Comparison of ENCODE assay signal across 25 cellular contexts in genomic region chr13:49651775-49652690, GRCh38. TPM values are rescaled to one million over a fixed set of nuclear protein-coding genes. Genes with fewer than 3 reads are reported as not detected.
DNase-seq lines count a peak whose midpoint lies in the region; ATAC-seq and TF ChIP-seq lines count a peak whose summit lies in the region.
"Had no signal": no experiment of that assay in that cellular context is flagged by ENCODE, and none has a peak within 500 bp of the region (broad histone marks: within the 10 kb centered on the region; RNA-seq: fewer than 3 reads in every experiment).

No MANE protein-coding gene starts in this region.

- H4K20me1 ChIP-seq in BLaER1 treated with 17β-estradiol and CSF1 and Interleukin-3, amounts not matched to agents 10 nM and 100 nM, result no peaks in the 10 kb centered on the region
- H4K20me1 ChIP-seq in HCT116 (ENCODE audit: insufficient read depth), result no peaks in the 10 kb centered on the region

- intact Hi-C loops in HCT116 (cut with micrococcal nuclease) (loop anchor here (1.0 to 5.0 kb wide), 2 partner anchors 196 to 1420 kb away; no protein-coding TSS in a partner anchor), esophagus squamous epithelium (cut with DNase I) (loop anchor here (10.0 kb wide), 1 partner anchor 193 kb away; no protein-coding TSS in a partner anchor)

- no peaks in the 10 kb centered on the region for H3K27me3 ChIP-seq in BLaER1 treated with 17β-estradiol and CSF1 and Interleukin-3, amounts not matched to agents 10 nM and 100 nM
- no peaks in the 10 kb centered on the region for H3K27me3 ChIP-seq in HCT116 (ENCODE audit: insufficient read depth, low read length)
- H3K27me3 ChIP-seq in esophagus squamous epithelium, result no peaks in the 10 kb centered on the region
- H3K27me3 ChIP-seq: brain microvascular endothelial cell, esophagus muscularis mucosa, foreskin keratinocyte, Peyer's patch, suprapubic skin had no signal

- no peaks in the 10 kb centered on the region for H3K9me2 ChIP-seq in HCT116 (ENCODE audit: insufficient read depth)

- no peak for TF ChIP-seq CTCF in HCT116 (IDR thresholded peaks at IDR 0.05 in 2 of 3, conservative IDR thresholded peaks at IDR 0.05 in 1 of 3; ENCODE audit: borderline replicate concordance in 1 of 3, insufficient read depth in 1 of 3, low read depth in 2 of 3, low read length in 2 of 3)
- TF ChIP-seq CTCF in nephron progenitor cell (IDR thresholded peaks at IDR 0.05), result no peak
- TF ChIP-seq CTCF in esophagus squamous epithelium (IDR thresholded peaks at IDR 0.05), result no peak

- H3K27me3 Mint-ChIP-seq in nephron progenitor cell (ENCODE audit: low read depth, poor library complexity), result peaks cover 2% of the 10 kb centered on the region
- H3K27me3 Mint-ChIP-seq in stimulated activated naive CD8-positive, alpha-beta T cell treated with anti-CD3 and anti-CD28 coated beads, Interleukin-15, amount 100 ng/mL, for 72 hours, result no peaks in the 10 kb centered on the region
- H3K27me3 Mint-ChIP-seq: activated CD4-positive, alpha-beta T cell treated with anti-CD3 and anti-CD28 coated beads, Interleukin-2, amount 10 ng/mL, durations not matched to agents 24 days and 14 days; activated naive CD4-positive, alpha-beta T cell treated with anti-CD3 and anti-CD28 coated beads, Interleukin-2, amount 50 U/mL, for 24 hours; naive thymus-derived CD8-positive, alpha-beta T cell had no signal

- peak overlapping the region; percentile 69 for H3K27ac Mint-ChIP-seq in nephron progenitor cell
- no peak overlapping the region for H3K27ac Mint-ChIP-seq in stimulated activated naive CD8-positive, alpha-beta T cell treated with anti-CD3 and anti-CD28 coated beads, Interleukin-15, amount 100 ng/mL, for 72 hours
- H3K27ac Mint-ChIP-seq: activated CD4-positive, alpha-beta T cell treated with anti-CD3 and anti-CD28 coated beads, Interleukin-2, amount 10 ng/mL, durations not matched to agents 24 days and 14 days; activated naive CD4-positive, alpha-beta T cell treated with anti-CD3 and anti-CD28 coated beads, Interleukin-2, amount 50 U/mL, for 24 hours; activated T-helper 2 cell treated with anti-CD3 and anti-CD28 coated beads, Interferon-gamma antibody, Interleukin-2, Interleukin-4, amounts not matched to agents 10 μg/mL and 5 μg/mL and 100 μg/mL, durations not matched to agents 14 hours and 24 hours and 36 hours; H9 had no signal

- H3K27ac ChIP-seq in BLaER1 treated with 17β-estradiol and CSF1 and Interleukin-3, amounts not matched to agents 10 nM and 100 nM, result peak overlapping the region in 3 of 11 experiments; percentile 29 to 55 (median 42); a peak in 6 of 22 replicates
- H3K27ac ChIP-seq in HCT116 (ENCODE audit: low read depth, low read length) (no peak overlapping the region), esophagus squamous epithelium (no peak overlapping the region)
- H3K27ac ChIP-seq: brain microvascular endothelial cell, esophagus muscularis mucosa, foreskin keratinocyte, Peyer's patch, skin epidermis, suprapubic skin had no signal

- no peak overlapping the region for H2AFZ ChIP-seq in HCT116 (ENCODE audit: low read depth, low read length, poor library complexity, severe bottlenecking)

- H3K36me3 ChIP-seq in BLaER1 treated with 17β-estradiol and CSF1 and Interleukin-3, amounts not matched to agents 10 nM and 100 nM, result peaks cover 0 to 17% (median 6%) of the 10 kb centered on the region in 11 experiments; a peak in 13 of 22 replicates
- no peaks in the 10 kb centered on the region for H3K36me3 ChIP-seq in HCT116 (ENCODE audit: control insufficient read depth in 1 of 2, insufficient read depth in 2 of 2, low read length in 2 of 2)
- H3K36me3 ChIP-seq in esophagus squamous epithelium, result no peaks in the 10 kb centered on the region
- H3K36me3 ChIP-seq: brain microvascular endothelial cell, esophagus muscularis mucosa, Peyer's patch, suprapubic skin had no signal

- no peak overlapping the region for H3K4me3 ChIP-seq in BLaER1 treated with 17β-estradiol and CSF1 and Interleukin-3, amounts not matched to agents 10 nM and 100 nM
- H3K4me3 ChIP-seq in HCT116 (replicated peaks in 1 of 2; ENCODE audit: low read depth in 1 of 2, low read length in 2 of 2) (no peak overlapping the region), esophagus squamous epithelium (no peak overlapping the region)
- H3K4me3 ChIP-seq: esophagus muscularis mucosa, Peyer's patch, skin epidermis, suprapubic skin had no signal

- H3K79me2 ChIP-seq in HCT116 (ENCODE audit: insufficient read depth, low read length), result no peaks in the 10 kb centered on the region

- CTCF ChIA-PET in HCT116 (lab: Charles Lee), result interaction anchor here (1.1 to 1.6 kb wide), 2 partner anchors 9 to 31 kb away, joined by 3 read pairs; no protein-coding TSS in a partner anchor

- H3K9ac ChIP-seq in BLaER1 treated with 17β-estradiol and CSF1 and Interleukin-3, amounts not matched to agents 10 nM and 100 nM, result peak overlapping the region in 1 of 11 experiments; percentile 36; a peak in 2 of 22 replicates
- H3K9ac ChIP-seq in HCT116 (ENCODE audit: low read length), result no peak overlapping the region

- no peak for TF ChIP-seq POLR2A in HCT116 (IDR thresholded peaks at IDR 0.05; ENCODE audit: borderline replicate concordance, extremely low read depth, insufficient read depth, insufficient read length)
- no peak for TF ChIP-seq POLR2A in esophagus squamous epithelium (IDR thresholded peaks at IDR 0.05)

- no peaks in the 10 kb centered on the region for H3K9me3 Mint-ChIP-seq in nephron progenitor cell
- no peaks in the 10 kb centered on the region for H3K9me3 Mint-ChIP-seq in stimulated activated naive CD8-positive, alpha-beta T cell treated with anti-CD3 and anti-CD28 coated beads, Interleukin-15, amount 100 ng/mL, for 72 hours
- H3K9me3 Mint-ChIP-seq: activated CD4-positive, alpha-beta T cell treated with anti-CD3 and anti-CD28 coated beads, Interleukin-2, amount 10 ng/mL, durations not matched to agents 24 days and 14 days; activated naive CD4-positive, alpha-beta T cell treated with anti-CD3 and anti-CD28 coated beads, Interleukin-2, amount 50 U/mL, for 24 hours; activated T-helper 2 cell treated with anti-CD3 and anti-CD28 coated beads, Interferon-gamma antibody, Interleukin-2, Interleukin-4, amounts not matched to agents 10 μg/mL and 5 μg/mL and 100 μg/mL, durations not matched to agents 14 hours and 24 hours and 36 hours; CD14-positive monocyte; H9; naive thymus-derived CD8-positive, alpha-beta T cell had no signal

- H3K9me3 ChIP-seq in BLaER1 treated with 17β-estradiol and CSF1 and Interleukin-3, amounts not matched to agents 10 nM and 100 nM (replicated peaks in 1 of 11), result no peaks in the 10 kb centered on the region
- no peaks in the 10 kb centered on the region for H3K9me3 ChIP-seq in HCT116 (ENCODE audit: control insufficient read depth in 1 of 2, insufficient read depth in 1 of 2, low read depth in 1 of 2, low read length in 2 of 2)
- no peaks in the 10 kb centered on the region for H3K9me3 ChIP-seq in esophagus squamous epithelium
- H3K9me3 ChIP-seq: esophagus muscularis mucosa, Peyer's patch, suprapubic skin had no signal

- POLR2A ChIA-PET in HCT116 (lab: Charles Lee), result interaction anchor here (0.5 kb wide), 1 partner anchor 50 kb away, joined by 3 read pairs; no protein-coding TSS in a partner anchor

- H3K4me1 ChIP-seq in BLaER1 treated with 17β-estradiol and CSF1 and Interleukin-3, amounts not matched to agents 10 nM and 100 nM, result peaks cover 9 to 32% (median 26%) of the 10 kb centered on the region in 10 experiments
- H3K4me1 ChIP-seq in HCT116 (ENCODE audit: control insufficient read depth in 1 of 2, insufficient read depth in 2 of 2, low read length in 2 of 2), result no peaks in the 10 kb centered on the region
- H3K4me1 ChIP-seq in esophagus squamous epithelium, result peaks cover 4 to 27% (median 9%) of the 10 kb centered on the region in 3 donors
- H3K4me1 ChIP-seq: foreskin keratinocyte, Peyer's patch, suprapubic skin had no signal

- peaks cover 22% of the 10 kb centered on the region for H3K4me1 Mint-ChIP-seq in nephron progenitor cell
- H3K4me1 Mint-ChIP-seq in stimulated activated naive CD8-positive, alpha-beta T cell treated with anti-CD3 and anti-CD28 coated beads, Interleukin-15, amount 100 ng/mL, for 72 hours, result no peaks in the 10 kb centered on the region
- H3K4me1 Mint-ChIP-seq: activated naive CD4-positive, alpha-beta T cell treated with anti-CD3 and anti-CD28 coated beads, Interleukin-2, amount 50 U/mL, for 24 hours had no signal

- RAD21 ChIA-PET in HCT116 (lab: Charles Lee; ENCODE audit: low non-redundant PET in 1 of 2, low total read pairs in 2 of 2, uncharacterized antibody in 2 of 2, unreplicated experiment in 2 of 2), result no interaction called here

- no TSS peak for BruUV-seq in HCT116 (replicated peaks; lab: Mats Ljungman, UMichigan)

- H3K4me2 ChIP-seq in BLaER1 treated with 17β-estradiol and CSF1 and Interleukin-3, amounts not matched to agents 10 nM and 100 nM, result peak overlapping the region in 7 of 11 experiments; percentile 17 to 65 (median 52); a peak in 11 of 22 replicates
- no peak overlapping the region for H3K4me2 ChIP-seq in HCT116 (ENCODE audit: low read length)

- peaks cover 6% of the 10 kb centered on the region for H3K36me3 Mint-ChIP-seq in nephron progenitor cell (ENCODE audit: low read depth)
- H3K36me3 Mint-ChIP-seq: activated naive CD4-positive, alpha-beta T cell treated with anti-CD3 and anti-CD28 coated beads, Interleukin-2, amount 50 U/mL, for 24 hours had no signal

- 59 to 81% methylated on average over 4 to 12 of the region's 18 CpGs for WGBS in esophagus squamous epithelium, 2 donors

- DNase-seq in HCT116 (ENCODE audit: low read depth, low spot score) (no peak), SHP77 (lab: John Stamatoyannopoulos, UW) (peak; percentile 36 to 80), nephron progenitor cell (peak; percentile 40), NCI-H510A treated with DMSO at 0.1 percent for 48 hours (lab: John Stamatoyannopoulos, UW) (no peak), globus pallidus (ENCODE audit: low spot score) (no peak), esophagus squamous epithelium (lab: John Stamatoyannopoulos, UW) (no peak)
- DNase-seq in stimulated activated naive CD8-positive, alpha-beta T cell treated with anti-CD3 and anti-CD28 coated beads, Interleukin-15, amount 100 ng/mL, for 72 hours, result no peak
- DNase-seq: activated CD8-positive, alpha-beta memory T cell treated with anti-CD3 and anti-CD28 coated beads for 24 hours; activated T-cell treated with anti-CD3 and anti-CD28 coated beads for 4 hours; amniotic stem cell; brain microvascular endothelial cell; foreskin keratinocyte; kidney; naive thymus-derived CD8-positive, alpha-beta T cell; SIG-M5 had no signal

- ATAC-seq in HCT116, result peak; percentile 16; the same call in 1 of the 2 replicates
- ATAC-seq in stimulated activated naive CD8-positive, alpha-beta T cell treated with anti-CD3 and anti-CD28 coated beads, Interleukin-15, amount 100 ng/mL, for 72 hours, result no peak

- no peak for TF ChIP-seq RAD21 in HCT116 (IDR thresholded peaks at IDR 0.05; ENCODE audit: low read depth)

- no peak overlapping the region for H3K4me3 Mint-ChIP-seq in nephron progenitor cell
- no peak overlapping the region for H3K4me3 Mint-ChIP-seq in stimulated activated naive CD8-positive, alpha-beta T cell treated with anti-CD3 and anti-CD28 coated beads, Interleukin-15, amount 100 ng/mL, for 72 hours
- H3K4me3 Mint-ChIP-seq: activated CD4-positive, alpha-beta T cell treated with anti-CD3 and anti-CD28 coated beads, Interleukin-2, amount 10 ng/mL, durations not matched to agents 24 days and 14 days; activated naive CD4-positive, alpha-beta T cell treated with anti-CD3 and anti-CD28 coated beads, Interleukin-2, amount 50 U/mL, for 24 hours; CD14-positive monocyte; H9; naive thymus-derived CD8-positive, alpha-beta T cell had no signal

RNA-seq across cellular contexts. Expression of gene ARL11, which starts 23.7 kb away (rescaled TPM):
- total RNA-seq in HCT116 (2021; ENCODE audit: unreplicated experiment) (not detected), esophagus squamous epithelium (1 to 10 TPM in 1 of 4 donors, under 1 TPM in 3; 0.22 to 1.9 (median 0.95) TPM)
- not detected in 2 replicates for polyA plus RNA-seq in HCT116 (2012)

RNA-seq across cellular contexts. Expression of gene EBPL, which starts 39.3 kb away (rescaled TPM):
- total RNA-seq in HCT116 (2021; ENCODE audit: unreplicated experiment) (73.2 TPM), esophagus squamous epithelium (100 to 1,000 TPM; 117 to 146 (median 127) TPM)
- 30.9 and 44.8 TPM in 2 replicates for polyA plus RNA-seq in HCT116 (2012)

Comparison
In these comparisons a context has a peak if more than half of its experiments do, and no peak if none do; other contexts are left out.
1. DNase-seq: peak in SHP77 (2 of 2) and nephron progenitor cell (single experiment); none in HCT116 (single experiment), NCI-H510A treated with DMSO at 0.1 percent for 48 hours (single experiment), stimulated activated naive CD8-positive, alpha-beta T cell treated with anti-CD3 and anti-CD28 coated beads, Interleukin-15, amount 100 ng/mL, for 72 hours (0 of 2), globus pallidus (single experiment) and esophagus squamous epithelium (single experiment).